1 cellular context compared by ENCODE assay signal in the genomic region with DNA sequence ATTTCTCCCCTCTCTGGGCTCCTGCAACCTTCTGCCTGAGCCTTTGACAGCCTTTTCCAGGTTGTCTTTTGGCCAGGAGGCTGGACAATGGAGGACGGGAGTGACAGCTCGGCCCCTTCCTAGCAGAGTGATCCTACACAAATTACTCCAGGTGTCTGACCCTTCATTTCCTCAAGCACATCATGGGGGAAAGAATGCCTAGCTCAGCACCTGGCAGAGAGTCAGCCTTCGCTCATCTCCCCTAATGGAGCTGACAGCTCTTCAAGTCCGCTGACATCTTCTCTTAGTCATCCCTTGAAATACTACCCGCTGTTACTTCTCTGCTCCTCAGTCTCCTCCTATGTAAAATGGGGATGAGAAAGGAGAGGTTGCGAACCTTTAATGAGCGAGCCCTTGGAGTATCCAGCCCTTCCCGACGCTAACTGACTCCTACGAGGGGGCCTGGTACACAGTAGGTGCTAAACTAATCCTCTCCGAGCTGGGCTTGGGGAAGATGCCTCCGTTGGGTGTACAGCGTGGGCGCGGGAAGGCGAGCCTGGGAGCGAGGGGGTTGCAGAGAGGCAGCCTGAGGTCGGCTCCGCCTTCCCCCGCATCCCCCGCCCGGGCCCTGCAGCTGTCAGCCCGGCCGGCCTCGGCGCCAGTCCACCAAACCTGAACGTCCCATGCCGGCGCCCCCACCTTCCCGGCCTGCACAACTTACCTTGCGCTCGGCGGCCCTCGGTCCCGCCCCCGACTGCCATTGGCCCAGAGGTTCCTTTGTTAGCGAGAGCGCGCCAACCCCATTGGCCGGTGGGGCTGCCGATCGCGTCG.
TF ChIP-seq lines count a peak whose summit lies in the region.

No MANE protein-coding gene starts in this region.

TF ChIP-seq in HepG2, 621 proteins besides CTCF, POLR2A, EP300 and RAD21 (continued from another document and continues in another):
- TF ChIP-seq, protein P1, sequence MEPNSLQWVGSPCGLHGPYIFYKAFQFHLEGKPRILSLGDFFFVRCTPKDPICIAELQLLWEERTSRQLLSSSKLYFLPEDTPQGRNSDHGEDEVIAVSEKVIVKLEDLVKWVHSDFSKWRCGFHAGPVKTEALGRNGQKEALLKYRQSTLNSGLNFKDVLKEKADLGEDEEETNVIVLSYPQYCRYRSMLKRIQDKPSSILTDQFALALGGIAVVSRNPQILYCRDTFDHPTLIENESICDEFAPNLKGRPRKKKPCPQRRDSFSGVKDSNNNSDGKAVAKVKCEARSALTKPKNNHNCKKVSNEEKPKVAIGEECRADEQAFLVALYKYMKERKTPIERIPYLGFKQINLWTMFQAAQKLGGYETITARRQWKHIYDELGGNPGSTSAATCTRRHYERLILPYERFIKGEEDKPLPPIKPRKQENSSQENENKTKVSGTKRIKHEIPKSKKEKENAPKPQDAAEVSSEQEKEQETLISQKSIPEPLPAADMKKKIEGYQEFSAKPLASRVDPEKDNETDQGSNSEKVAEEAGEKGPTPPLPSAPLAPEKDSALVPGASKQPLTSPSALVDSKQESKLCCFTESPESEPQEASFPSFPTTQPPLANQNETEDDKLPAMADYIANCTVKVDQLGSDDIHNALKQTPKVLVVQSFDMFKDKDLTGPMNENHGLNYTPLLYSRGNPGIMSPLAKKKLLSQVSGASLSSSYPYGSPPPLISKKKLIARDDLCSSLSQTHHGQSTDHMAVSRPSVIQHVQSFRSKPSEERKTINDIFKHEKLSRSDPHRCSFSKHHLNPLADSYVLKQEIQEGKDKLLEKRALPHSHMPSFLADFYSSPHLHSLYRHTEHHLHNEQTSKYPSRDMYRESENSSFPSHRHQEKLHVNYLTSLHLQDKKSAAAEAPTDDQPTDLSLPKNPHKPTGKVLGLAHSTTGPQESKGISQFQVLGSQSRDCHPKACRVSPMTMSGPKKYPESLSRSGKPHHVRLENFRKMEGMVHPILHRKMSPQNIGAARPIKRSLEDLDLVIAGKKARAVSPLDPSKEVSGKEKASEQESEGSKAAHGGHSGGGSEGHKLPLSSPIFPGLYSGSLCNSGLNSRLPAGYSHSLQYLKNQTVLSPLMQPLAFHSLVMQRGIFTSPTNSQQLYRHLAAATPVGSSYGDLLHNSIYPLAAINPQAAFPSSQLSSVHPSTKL (CRISPR knock-in tag; IDR thresholded peaks at IDR 0.05) = peak; percentile 37; the same call in 1 of the 2 replicates
- TF ChIP-seq, protein P2, sequence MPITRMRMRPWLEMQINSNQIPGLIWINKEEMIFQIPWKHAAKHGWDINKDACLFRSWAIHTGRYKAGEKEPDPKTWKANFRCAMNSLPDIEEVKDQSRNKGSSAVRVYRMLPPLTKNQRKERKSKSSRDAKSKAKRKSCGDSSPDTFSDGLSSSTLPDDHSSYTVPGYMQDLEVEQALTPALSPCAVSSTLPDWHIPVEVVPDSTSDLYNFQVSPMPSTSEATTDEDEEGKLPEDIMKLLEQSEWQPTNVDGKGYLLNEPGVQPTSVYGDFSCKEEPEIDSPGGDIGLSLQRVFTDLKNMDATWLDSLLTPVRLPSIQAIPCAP (CRISPR knock-in tag; IDR thresholded peaks at IDR 0.05; ENCODE audit: low read depth) = no peak
- 0 out of 2 replicates have a peak, but pooled peaks have one; percentile 29 for TF ChIP-seq ZNF788 (CRISPR knock-in tag; IDR thresholded peaks at IDR 0.05; ENCODE audit: borderline replicate concordance)
- no peak for TF ChIP-seq ZNF484 (CRISPR knock-in tag; IDR thresholded peaks at IDR 0.05; ENCODE audit: borderline replicate concordance, low read depth)
- TF ChIP-seq SRSF1 (optimal IDR thresholded peaks at IDR 0.05; ENCODE audit: low read depth, low read length) = peak; percentile 25
- TF ChIP-seq, protein P3, sequence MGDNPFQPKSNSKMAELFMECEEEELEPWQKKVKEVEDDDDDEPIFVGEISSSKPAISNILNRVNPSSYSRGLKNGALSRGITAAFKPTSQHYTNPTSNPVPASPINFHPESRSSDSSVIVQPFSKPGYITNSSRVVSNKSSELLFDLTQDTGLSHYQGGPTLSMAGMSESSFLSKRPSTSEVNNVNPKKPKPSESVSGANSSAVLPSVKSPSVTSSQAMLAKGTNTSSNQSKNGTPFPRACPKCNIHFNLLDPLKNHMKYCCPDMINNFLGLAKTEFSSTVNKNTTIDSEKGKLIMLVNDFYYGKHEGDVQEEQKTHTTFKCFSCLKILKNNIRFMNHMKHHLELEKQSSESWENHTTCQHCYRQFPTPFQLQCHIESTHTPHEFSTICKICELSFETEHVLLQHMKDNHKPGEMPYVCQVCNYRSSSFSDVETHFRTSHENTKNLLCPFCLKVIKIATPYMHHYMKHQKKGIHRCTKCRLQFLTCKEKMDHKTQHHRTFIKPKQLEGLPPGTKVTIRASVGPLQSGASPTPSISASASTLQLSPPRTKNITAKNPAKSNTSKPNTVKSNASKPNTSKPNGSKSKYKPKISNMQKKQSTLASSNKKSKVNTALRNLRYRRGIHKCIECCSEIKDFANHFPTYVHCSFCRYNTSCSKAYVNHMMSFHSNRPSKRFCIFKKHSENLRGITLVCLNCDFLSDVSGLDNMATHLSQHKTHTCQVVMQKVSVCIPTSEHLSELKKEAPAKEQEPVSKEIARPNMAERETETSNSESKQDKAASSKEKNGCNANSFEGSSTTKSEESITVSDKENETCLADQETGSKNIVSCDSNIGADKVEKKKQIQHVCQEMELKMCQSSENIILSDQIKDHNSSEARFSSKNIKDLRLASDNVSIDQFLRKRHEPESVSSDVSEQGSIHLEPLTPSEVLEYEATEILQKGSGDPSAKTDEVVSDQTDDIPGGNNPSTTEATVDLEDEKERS (CRISPR knock-in tag; IDR thresholded peaks at IDR 0.05) = no peak
- TF ChIP-seq SOX13 (IDR thresholded peaks at IDR 0.05) = peak; percentile 79; the same call in 1 of the 2 replicates
- TF ChIP-seq SOX13 (CRISPR knock-in tag; conservative IDR thresholded peaks at IDR 0.05 in 1 of 2, IDR thresholded peaks at IDR 0.05 in 1 of 2) = peak in 1 of 2 experiments; percentile 58; a peak in 2 of 4 replicates
- TF ChIP-seq, protein P4, sequence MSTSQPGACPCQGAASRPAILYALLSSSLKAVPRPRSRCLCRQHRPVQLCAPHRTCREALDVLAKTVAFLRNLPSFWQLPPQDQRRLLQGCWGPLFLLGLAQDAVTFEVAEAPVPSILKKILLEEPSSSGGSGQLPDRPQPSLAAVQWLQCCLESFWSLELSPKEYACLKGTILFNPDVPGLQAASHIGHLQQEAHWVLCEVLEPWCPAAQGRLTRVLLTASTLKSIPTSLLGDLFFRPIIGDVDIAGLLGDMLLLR (CRISPR knock-in tag; IDR thresholded peaks at IDR 0.05) = no peak; the same call in 1 of the 2 replicates
- TF ChIP-seq, protein P5, sequence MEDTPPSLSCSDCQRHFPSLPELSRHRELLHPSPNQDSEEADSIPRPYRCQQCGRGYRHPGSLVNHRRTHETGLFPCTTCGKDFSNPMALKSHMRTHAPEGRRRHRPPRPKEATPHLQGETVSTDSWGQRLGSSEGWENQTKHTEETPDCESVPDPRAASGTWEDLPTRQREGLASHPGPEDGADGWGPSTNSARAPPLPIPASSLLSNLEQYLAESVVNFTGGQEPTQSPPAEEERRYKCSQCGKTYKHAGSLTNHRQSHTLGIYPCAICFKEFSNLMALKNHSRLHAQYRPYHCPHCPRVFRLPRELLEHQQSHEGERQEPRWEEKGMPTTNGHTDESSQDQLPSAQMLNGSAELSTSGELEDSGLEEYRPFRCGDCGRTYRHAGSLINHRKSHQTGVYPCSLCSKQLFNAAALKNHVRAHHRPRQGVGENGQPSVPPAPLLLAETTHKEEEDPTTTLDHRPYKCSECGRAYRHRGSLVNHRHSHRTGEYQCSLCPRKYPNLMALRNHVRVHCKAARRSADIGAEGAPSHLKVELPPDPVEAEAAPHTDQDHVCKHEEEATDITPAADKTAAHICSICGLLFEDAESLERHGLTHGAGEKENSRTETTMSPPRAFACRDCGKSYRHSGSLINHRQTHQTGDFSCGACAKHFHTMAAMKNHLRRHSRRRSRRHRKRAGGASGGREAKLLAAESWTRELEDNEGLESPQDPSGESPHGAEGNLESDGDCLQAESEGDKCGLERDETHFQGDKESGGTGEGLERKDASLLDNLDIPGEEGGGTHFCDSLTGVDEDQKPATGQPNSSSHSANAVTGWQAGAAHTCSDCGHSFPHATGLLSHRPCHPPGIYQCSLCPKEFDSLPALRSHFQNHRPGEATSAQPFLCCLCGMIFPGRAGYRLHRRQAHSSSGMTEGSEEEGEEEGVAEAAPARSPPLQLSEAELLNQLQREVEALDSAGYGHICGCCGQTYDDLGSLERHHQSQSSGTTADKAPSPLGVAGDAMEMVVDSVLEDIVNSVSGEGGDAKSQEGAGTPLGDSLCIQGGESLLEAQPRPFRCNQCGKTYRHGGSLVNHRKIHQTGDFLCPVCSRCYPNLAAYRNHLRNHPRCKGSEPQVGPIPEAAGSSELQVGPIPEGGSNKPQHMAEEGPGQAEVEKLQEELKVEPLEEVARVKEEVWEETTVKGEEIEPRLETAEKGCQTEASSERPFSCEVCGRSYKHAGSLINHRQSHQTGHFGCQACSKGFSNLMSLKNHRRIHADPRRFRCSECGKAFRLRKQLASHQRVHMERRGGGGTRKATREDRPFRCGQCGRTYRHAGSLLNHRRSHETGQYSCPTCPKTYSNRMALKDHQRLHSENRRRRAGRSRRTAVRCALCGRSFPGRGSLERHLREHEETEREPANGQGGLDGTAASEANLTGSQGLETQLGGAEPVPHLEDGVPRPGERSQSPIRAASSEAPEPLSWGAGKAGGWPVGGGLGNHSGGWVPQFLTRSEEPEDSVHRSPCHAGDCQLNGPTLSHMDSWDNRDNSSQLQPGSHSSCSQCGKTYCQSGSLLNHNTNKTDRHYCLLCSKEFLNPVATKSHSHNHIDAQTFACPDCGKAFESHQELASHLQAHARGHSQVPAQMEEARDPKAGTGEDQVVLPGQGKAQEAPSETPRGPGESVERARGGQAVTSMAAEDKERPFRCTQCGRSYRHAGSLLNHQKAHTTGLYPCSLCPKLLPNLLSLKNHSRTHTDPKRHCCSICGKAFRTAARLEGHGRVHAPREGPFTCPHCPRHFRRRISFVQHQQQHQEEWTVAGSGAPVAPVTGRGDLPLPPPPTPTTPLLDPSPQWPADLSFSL (CRISPR knock-in tag; IDR thresholded peaks at IDR 0.05) = no peak
- TF ChIP-seq HDAC1 (CRISPR knock-in tag; IDR thresholded peaks at IDR 0.05) = 0 out of 2 replicates have a peak, but pooled peaks have one; percentile 28
- TF ChIP-seq, protein P6, sequence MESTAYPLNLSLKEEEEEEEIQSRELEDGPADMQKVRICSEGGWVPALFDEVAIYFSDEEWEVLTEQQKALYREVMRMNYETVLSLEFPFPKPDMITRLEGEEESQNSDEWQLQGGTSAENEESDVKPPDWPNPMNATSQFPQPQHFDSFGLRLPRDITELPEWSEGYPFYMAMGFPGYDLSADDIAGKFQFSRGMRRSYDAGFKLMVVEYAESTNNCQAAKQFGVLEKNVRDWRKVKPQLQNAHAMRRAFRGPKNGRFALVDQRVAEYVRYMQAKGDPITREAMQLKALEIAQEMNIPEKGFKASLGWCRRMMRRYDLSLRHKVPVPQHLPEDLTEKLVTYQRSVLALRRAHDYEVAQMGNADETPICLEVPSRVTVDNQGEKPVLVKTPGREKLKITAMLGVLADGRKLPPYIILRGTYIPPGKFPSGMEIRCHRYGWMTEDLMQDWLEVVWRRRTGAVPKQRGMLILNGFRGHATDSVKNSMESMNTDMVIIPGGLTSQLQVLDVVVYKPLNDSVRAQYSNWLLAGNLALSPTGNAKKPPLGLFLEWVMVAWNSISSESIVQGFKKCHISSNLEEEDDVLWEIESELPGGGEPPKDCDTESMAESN (CRISPR knock-in tag; conservative IDR thresholded peaks at IDR 0.05) = peak; percentile 8; the same call in 1 of the 2 replicates
- TF ChIP-seq CHD4 (IDR thresholded peaks at IDR 0.05; ENCODE audit: borderline replicate concordance, low read length) = 0 out of 2 replicates have a peak, but pooled peaks have one; percentile 46
- peak; percentile 85; the same call in 1 of the 2 replicates for TF ChIP-seq SIN3A (IDR thresholded peaks at IDR 0.05; ENCODE audit: borderline replicate concordance, low read depth, low read length)
- TF ChIP-seq ZSCAN12 (CRISPR knock-in tag; IDR thresholded peaks at IDR 0.05) = no peak
- peak; percentile 89 for TF ChIP-seq ZNF629 (CRISPR knock-in tag; conservative IDR thresholded peaks at IDR 0.05)
- TF ChIP-seq ZNF136 (CRISPR knock-in tag; IDR thresholded peaks at IDR 0.05; ENCODE audit: low read depth) = no peak
- TF ChIP-seq, protein P7, sequence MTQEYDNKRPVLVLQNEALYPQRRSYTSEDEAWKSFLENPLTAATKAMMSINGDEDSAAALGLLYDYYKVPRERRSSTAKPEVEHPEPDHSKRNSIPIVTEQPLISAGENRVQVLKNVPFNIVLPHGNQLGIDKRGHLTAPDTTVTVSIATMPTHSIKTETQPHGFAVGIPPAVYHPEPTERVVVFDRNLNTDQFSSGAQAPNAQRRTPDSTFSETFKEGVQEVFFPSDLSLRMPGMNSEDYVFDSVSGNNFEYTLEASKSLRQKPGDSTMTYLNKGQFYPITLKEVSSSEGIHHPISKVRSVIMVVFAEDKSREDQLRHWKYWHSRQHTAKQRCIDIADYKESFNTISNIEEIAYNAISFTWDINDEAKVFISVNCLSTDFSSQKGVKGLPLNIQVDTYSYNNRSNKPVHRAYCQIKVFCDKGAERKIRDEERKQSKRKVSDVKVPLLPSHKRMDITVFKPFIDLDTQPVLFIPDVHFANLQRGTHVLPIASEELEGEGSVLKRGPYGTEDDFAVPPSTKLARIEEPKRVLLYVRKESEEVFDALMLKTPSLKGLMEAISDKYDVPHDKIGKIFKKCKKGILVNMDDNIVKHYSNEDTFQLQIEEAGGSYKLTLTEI (CRISPR knock-in tag; conservative IDR thresholded peaks at IDR 0.05) = no peak
- no peak for TF ChIP-seq ZSCAN20 (CRISPR knock-in tag; IDR thresholded peaks at IDR 0.05; ENCODE audit: borderline replicate concordance)
- TF ChIP-seq NKX3-1 (CRISPR knock-in tag; IDR thresholded peaks at IDR 0.05) = no peak
- TF ChIP-seq ZBTB38 (CRISPR knock-in tag; IDR thresholded peaks at IDR 0.05) = peak; percentile 45; the same call in 1 of the 2 replicates
- TF ChIP-seq CBFB (CRISPR knock-in tag; IDR thresholded peaks at IDR 0.05) = 0 out of 2 replicates have a peak, but pooled peaks have one; percentile 26
- TF ChIP-seq NFYB (CRISPR knock-in tag; IDR thresholded peaks at IDR 0.05) = peak; percentile 93
- no peak for TF ChIP-seq TRIM24 (CRISPR knock-in tag; IDR thresholded peaks at IDR 0.05)
- TF ChIP-seq, protein P8, sequence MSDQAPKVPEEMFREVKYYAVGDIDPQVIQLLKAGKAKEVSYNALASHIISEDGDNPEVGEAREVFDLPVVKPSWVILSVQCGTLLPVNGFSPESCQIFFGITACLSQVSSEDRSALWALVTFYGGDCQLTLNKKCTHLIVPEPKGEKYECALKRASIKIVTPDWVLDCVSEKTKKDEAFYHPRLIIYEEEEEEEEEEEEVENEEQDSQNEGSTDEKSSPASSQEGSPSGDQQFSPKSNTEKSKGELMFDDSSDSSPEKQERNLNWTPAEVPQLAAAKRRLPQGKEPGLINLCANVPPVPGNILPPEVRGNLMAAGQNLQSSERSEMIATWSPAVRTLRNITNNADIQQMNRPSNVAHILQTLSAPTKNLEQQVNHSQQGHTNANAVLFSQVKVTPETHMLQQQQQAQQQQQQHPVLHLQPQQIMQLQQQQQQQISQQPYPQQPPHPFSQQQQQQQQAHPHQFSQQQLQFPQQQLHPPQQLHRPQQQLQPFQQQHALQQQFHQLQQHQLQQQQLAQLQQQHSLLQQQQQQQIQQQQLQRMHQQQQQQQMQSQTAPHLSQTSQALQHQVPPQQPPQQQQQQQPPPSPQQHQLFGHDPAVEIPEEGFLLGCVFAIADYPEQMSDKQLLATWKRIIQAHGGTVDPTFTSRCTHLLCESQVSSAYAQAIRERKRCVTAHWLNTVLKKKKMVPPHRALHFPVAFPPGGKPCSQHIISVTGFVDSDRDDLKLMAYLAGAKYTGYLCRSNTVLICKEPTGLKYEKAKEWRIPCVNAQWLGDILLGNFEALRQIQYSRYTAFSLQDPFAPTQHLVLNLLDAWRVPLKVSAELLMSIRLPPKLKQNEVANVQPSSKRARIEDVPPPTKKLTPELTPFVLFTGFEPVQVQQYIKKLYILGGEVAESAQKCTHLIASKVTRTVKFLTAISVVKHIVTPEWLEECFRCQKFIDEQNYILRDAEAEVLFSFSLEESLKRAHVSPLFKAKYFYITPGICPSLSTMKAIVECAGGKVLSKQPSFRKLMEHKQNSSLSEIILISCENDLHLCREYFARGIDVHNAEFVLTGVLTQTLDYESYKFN (CRISPR knock-in tag; conservative IDR thresholded peaks at IDR 0.05) = peak; percentile 25; the same call in 1 of the 2 replicates
- 0 out of 2 replicates have a peak, but pooled peaks have one; percentile 39 for TF ChIP-seq ZSCAN9 (CRISPR knock-in tag; IDR thresholded peaks at IDR 0.05; ENCODE audit: borderline replicate concordance)
